In the genomic region with DNA sequence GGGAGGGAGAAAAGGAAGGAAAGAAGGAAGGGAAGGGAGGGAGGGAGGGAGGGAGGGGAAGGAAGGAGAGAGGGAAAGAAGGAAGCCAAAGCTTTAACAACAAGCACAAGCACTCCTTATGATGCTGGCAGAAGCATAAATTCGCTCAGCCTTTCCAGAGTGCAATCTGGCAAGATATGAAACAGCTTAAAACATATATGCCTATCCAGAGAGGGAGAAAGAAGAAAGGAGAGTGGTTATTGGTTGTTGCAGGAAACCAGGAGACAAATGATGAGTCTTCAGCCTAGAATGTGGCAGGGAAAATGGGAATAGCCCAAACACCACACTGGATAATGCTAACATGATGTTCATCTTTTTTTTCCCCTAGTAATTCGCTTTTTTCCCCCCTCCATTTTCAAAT, we compare ENCODE assay signal across 20 cellular contexts.
A peak's percentile ranks its signal among the peaks of the same experiment; 100 is the strongest.
DNase-seq lines count a peak whose midpoint lies in the region; TF ChIP-seq lines count a peak whose summit lies in the region.
"Had no signal": no experiment of that assay in that cellular context is flagged by ENCODE, and none has a peak within 500 bp of the region (broad histone marks: within the 10 kb centered on the region; RNA-seq: fewer than 3 reads in every experiment).

No MANE protein-coding gene starts in this region.

- CTCF ChIA-PET in CD8-positive, alpha-beta memory T cell (lab: Charles Lee), result no interaction called here

- TF ChIP-seq CTCF in fibroblast of mammary gland (conservative IDR thresholded peaks at IDR 0.05; ENCODE audit: control insufficient read depth, insufficient read depth, low read depth, low read length) (no peak), uterus (IDR thresholded peaks at IDR 0.05) (no peak)

- H3K9me3 Mint-ChIP-seq in CD8-positive, alpha-beta memory T cell, result no peaks in the 10 kb centered on the region
- H3K9me3 Mint-ChIP-seq: immature natural killer cell had no signal

- no peaks in the 10 kb centered on the region for H3K9me3 ChIP-seq in uterus
- no peaks in the 10 kb centered on the region for H3K9me3 ChIP-seq in CD8-positive, alpha-beta memory T cell (ENCODE audit: low read length)
- H3K9me3 ChIP-seq: left ventricle myocardium inferior, testis had no signal

- no peak for TF ChIP-seq POLR2A in uterus (IDR thresholded peaks at IDR 0.05)

- no peaks in the 10 kb centered on the region for H3K4me1 Mint-ChIP-seq in CD8-positive, alpha-beta memory T cell
- H3K4me1 Mint-ChIP-seq: immature natural killer cell had no signal

- no peaks in the 10 kb centered on the region for H3K36me3 Mint-ChIP-seq in CD8-positive, alpha-beta memory T cell
- H3K36me3 Mint-ChIP-seq: immature natural killer cell had no signal

- H3K4me3 Mint-ChIP-seq in CD8-positive, alpha-beta memory T cell, result no peak overlapping the region
- H3K4me3 Mint-ChIP-seq: immature natural killer cell had no signal

- no peak overlapping the region for H3K27ac Mint-ChIP-seq in CD8-positive, alpha-beta memory T cell
- H3K27ac Mint-ChIP-seq: immature natural killer cell had no signal

- peak; percentile 77 for DNase-seq in EH (ENCODE audit: low read depth)
- DNase-seq in LHCN-M2 (ENCODE audit: low read depth), result peak; percentile 45
- peak; percentile 63 for DNase-seq in fibroblast of mammary gland (ENCODE audit: low read depth)
- DNase-seq in uterus, result no peak
- no peak for DNase-seq in cerebellar cortex (ENCODE audit: low spot score)
- no peak for DNase-seq in NCI-H1105 treated with DMSO at 0.1 percent for 48 hours (lab: John Stamatoyannopoulos, UW)
- no peak for DNase-seq in CD8-positive, alpha-beta memory T cell
- DNase-seq: activated CD4-positive, alpha-beta T cell treated with anti-CD3 and anti-CD28 coated beads, Interleukin-2, amount 50 U/mL, for 48 hours; activated effector memory CD4-positive, alpha-beta T cell treated with anti-CD3 and anti-CD28 coated beads, Interleukin-2, amount 50 U/mL, for 16 hours; foreskin melanocyte; GOT3; immature natural killer cell; left ventricle myocardium inferior; midbrain; MM.1S; NCI-H1694; NCI-H69; testis had no signal

- no peaks in the 10 kb centered on the region for H3K27me3 ChIP-seq in uterus
- H3K27me3 ChIP-seq in CD8-positive, alpha-beta memory T cell (ENCODE audit: insufficient read depth, low read length, poor library complexity, severe bottlenecking), result no peaks in the 10 kb centered on the region
- H3K27me3 ChIP-seq: hepatocyte, testis had no signal

- H3K36me3 ChIP-seq in uterus, result no peaks in the 10 kb centered on the region
- no peaks in the 10 kb centered on the region for H3K36me3 ChIP-seq in CD8-positive, alpha-beta memory T cell (ENCODE audit: insufficient read depth, low read length)
- H3K36me3 ChIP-seq: left ventricle myocardium inferior had no signal

- H3K27me3 Mint-ChIP-seq in CD8-positive, alpha-beta memory T cell, result peaks cover 2 to 7% of the 10 kb centered on the region in 2 donors

- POLR2A ChIA-PET in CD8-positive, alpha-beta memory T cell (lab: Charles Lee), result no interaction called here

- peak overlapping the region; percentile 40 to 76 for H3K27ac ChIP-seq in uterus
- H3K27ac ChIP-seq in CD8-positive, alpha-beta memory T cell (ENCODE audit: low read depth, low read length), result no peak overlapping the region
- H3K27ac ChIP-seq: hepatocyte, left ventricle myocardium inferior, RWPE1, testis had no signal

- H3K4me3 ChIP-seq in fibroblast of mammary gland (ENCODE audit: control insufficient read depth, low read depth, low read length), result no peak overlapping the region
- no peak overlapping the region for H3K4me3 ChIP-seq in uterus
- H3K4me3 ChIP-seq in CD8-positive, alpha-beta memory T cell (ENCODE audit: low read length), result no peak overlapping the region
- H3K4me3 ChIP-seq: hepatocyte, left ventricle myocardium inferior, testis had no signal

- intact Hi-C loops in uterus (cut with DNase I; ENCODE audit: low total_unique reads), result no loop called here

- peaks cover 6 to 19% of the 10 kb centered on the region in 2 donors for H3K4me1 ChIP-seq in uterus
- no peaks in the 10 kb centered on the region for H3K4me1 ChIP-seq in CD8-positive, alpha-beta memory T cell (ENCODE audit: insufficient read depth, low read length)

Comparison
In these comparisons a context has a peak if more than half of its experiments do, and no peak if none do; other contexts are left out.
1. DNase-seq: peak in EH (single experiment), LHCN-M2 (single experiment) and fibroblast of mammary gland (single experiment); none in uterus (0 of 2), cerebellar cortex (single experiment), NCI-H1105 treated with DMSO at 0.1 percent for 48 hours (single experiment) and CD8-positive, alpha-beta memory T cell (0 of 5).